In the genomic region with DNA sequence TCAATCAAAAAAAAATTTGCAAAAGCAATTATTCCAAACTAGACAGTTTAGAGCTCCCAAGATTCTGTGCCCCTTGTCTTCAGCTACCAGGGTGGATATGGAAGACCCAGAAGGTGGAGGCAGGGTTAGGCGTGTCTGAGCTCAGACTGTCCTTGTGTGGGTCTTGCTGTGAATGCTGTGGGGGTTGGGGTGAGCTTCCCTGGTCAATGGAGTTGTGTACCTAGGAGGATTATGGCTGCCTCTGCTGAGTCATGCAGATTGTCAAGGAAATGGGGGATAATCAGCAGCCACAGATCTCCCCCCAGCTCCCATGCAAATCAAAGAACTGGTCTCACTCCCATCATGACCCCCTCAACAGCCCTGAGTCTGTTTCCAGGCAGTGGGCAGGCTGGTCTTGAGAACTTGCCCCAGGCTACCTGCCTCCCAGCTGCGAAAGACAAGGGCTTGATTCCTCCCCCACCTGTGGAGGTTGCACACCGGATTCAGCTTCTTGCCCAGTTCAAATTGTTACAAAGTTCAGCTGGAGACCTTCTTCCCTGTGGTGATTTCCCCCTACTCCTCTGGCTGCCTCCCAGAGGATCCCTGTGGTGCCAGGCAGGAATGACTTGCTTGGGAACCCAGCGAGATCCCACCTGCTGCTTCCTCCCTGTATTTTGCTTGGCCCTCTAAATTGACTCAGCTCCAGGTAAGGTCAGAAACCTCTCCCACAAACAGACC, we compare ENCODE assay signal across 1 cellular context.
TF ChIP-seq lines count a peak whose summit lies in the region.

No MANE protein-coding gene starts in this region.

TF ChIP-seq in H1, 55 proteins besides CTCF, POLR2A, EP300 and RAD21:
- no peak for TF ChIP-seq TAF7 (optimal IDR thresholded peaks at IDR 0.05; ENCODE audit: borderline replicate concordance, low read depth, low read length)
TF ChIP-seq in H1: peak in this region for 0.
